8 cellular contexts compared by ENCODE assay signal in the genomic region with DNA sequence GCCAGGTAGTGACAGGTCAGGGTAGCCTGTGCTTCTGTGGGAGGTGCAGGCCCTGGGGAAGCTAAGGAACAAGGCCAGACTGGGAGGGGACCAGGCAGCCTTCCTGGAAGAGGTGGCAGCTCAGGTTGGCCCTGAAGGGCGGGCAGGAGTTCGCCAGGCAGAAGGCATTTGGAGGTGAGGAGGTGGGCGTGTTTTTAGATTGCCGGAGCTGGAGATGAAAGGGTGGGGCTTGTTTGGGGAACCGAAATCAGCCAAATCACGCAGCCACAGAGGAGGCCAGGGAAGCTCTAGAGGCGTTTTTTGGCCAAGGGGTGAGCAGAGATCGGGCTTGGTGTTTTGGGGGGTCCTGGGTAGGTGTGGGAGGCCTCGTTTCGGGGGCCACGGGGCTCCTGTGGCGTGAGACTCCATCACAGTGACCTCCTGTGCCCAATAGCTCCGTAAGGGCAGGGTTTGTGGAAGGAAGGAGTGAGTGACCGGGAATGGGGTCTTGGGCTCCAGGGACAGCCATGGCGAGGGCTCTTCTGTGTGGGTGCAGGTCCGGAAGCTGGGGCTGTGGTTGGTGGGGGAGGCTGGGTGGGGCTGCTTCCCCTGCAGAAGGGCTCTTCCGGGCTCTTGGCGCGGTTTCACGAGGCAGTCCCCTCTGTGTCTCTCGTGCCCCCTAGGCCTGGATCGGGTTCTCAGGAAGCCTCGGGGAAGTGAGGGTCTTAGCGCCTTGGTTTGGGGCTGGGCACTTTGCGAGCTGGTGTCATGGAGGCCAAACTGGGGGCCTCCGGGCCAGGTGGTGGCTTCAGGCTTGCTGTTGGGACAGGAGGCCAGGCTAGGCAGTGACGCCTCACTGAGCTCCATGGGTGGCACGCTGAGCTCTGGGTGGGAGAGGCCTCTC. TPM values are rescaled to one million over a fixed set of nuclear protein-coding genes. Genes with fewer than 3 reads are reported as not detected.
DNase-seq lines count a peak whose midpoint lies in the region; ATAC-seq and TF ChIP-seq lines count a peak whose summit lies in the region.

No MANE protein-coding gene starts in this region.

- no peaks in the 10 kb centered on the region for H3K27me3 Mint-ChIP-seq in chondrocyte (ENCODE audit: low read depth)

- no peak overlapping the region for H3K4me3 Mint-ChIP-seq in chondrocyte (ENCODE audit: unreplicated experiment)

- no peak overlapping the region for H3K27ac Mint-ChIP-seq in chondrocyte (ENCODE audit: unreplicated experiment)

- peaks cover 5% of the 10 kb centered on the region for H3K9me3 Mint-ChIP-seq in chondrocyte (ENCODE audit: low read depth)

- no peaks in the 10 kb centered on the region for H3K36me3 Mint-ChIP-seq in chondrocyte (ENCODE audit: low read depth)

- DNase-seq in SKM-1 treated with dmso at 0.1 percent for 144 hours (lab: John Stamatoyannopoulos, UW; ENCODE audit: unreplicated experiment), result peak; percentile 69
- peak; percentile 68 for DNase-seq in chondrocyte (ENCODE audit: low spot score)
- DNase-seq in stimulated activated CD4-positive, alpha-beta T cell treated with anti-CD3 and anti-CD28 coated beads, Interleukin-15, amount 100 ng/mL, for 24 hours, result peak; percentile 69
- DNase-seq in NCI-H82 (lab: John Stamatoyannopoulos, UW), result no peak
- no peak for DNase-seq in middle frontal gyrus (ENCODE audit: extremely low spot score, low spot score)
- no peak for DNase-seq in nucleus accumbens (lab: John Stamatoyannopoulos, UW)

- TF ChIP-seq CTCF in chondrocyte (IDR thresholded peaks at IDR 0.05), result no peak

- H3K4me1 Mint-ChIP-seq in chondrocyte (ENCODE audit: low read depth), result no peaks in the 10 kb centered on the region

- ATAC-seq in GM18907 (IDR thresholded peaks at IDR 0.05; ENCODE audit: unreplicated experiment), result peak; percentile 64
- ATAC-seq in HG02938 (IDR thresholded peaks at IDR 0.05; ENCODE audit: unreplicated experiment), result peak; percentile 66

RNA-seq across cellular contexts. Expression of a gene that starts 7.8 kb away (rescaled TPM):
- total RNA-seq in chondrocyte, result 8.8 to 11.8 TPM (median 9.1 TPM) in 3 replicates

Comparison
In these comparisons a context has a peak if more than half of its experiments do, and no peak if none do; other contexts are left out.
1. DNase-seq: peak in SKM-1 treated with dmso at 0.1 percent for 144 hours (single experiment), chondrocyte (single experiment) and stimulated activated CD4-positive, alpha-beta T cell treated with anti-CD3 and anti-CD28 coated beads, Interleukin-15, amount 100 ng/mL, for 24 hours (single experiment); none in NCI-H82 (single experiment), middle frontal gyrus (single experiment) and nucleus accumbens (0 of 56).